In the genomic region with DNA sequence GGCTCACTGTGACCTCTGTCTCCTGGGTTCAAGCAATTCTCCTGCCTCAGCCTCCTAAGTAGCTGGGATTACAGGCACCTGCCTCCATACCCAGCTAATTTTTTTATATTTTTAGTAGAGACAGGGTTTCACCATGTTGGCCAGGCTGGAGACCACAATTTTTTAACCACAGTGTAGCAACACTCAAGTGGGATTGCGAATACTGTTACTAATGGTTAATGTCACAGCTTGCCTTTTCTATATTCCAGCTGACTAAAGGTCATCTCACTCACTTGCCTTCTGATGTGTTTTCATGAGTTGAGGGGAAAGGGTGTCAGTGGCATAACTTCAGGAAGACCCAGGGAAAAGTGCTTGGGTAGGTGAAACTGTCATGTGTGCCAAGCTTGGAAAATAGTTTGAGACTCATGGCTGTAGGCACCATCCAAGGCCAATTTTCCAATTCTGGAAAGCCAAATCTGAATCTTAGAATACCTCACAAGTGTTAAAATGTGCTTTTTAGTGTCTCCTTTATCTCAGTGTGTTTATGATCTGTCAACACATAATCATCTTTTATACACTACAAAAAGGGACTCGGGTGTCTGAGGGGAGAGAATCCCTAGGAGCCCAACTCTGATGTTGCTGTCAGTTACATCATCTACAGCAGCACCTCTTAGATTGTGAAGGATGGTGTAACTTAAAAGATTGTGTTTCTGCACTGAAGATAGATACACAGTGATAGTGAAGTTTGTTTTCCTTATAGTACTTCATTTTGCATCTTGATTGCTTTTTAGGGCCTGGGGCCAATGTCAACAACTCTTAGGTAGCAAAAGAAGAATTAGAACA, we compare ENCODE assay signal across 1 cellular context.
A peak's percentile ranks its signal among the peaks of the same experiment; 100 is the strongest.
TF ChIP-seq lines count a peak whose summit lies in the region.

No MANE protein-coding gene starts in this region.

TF ChIP-seq in HEK293, 187 proteins besides CTCF, POLR2A, EP300 and RAD21 (continued from another document):
- TF ChIP-seq, protein P1, sequence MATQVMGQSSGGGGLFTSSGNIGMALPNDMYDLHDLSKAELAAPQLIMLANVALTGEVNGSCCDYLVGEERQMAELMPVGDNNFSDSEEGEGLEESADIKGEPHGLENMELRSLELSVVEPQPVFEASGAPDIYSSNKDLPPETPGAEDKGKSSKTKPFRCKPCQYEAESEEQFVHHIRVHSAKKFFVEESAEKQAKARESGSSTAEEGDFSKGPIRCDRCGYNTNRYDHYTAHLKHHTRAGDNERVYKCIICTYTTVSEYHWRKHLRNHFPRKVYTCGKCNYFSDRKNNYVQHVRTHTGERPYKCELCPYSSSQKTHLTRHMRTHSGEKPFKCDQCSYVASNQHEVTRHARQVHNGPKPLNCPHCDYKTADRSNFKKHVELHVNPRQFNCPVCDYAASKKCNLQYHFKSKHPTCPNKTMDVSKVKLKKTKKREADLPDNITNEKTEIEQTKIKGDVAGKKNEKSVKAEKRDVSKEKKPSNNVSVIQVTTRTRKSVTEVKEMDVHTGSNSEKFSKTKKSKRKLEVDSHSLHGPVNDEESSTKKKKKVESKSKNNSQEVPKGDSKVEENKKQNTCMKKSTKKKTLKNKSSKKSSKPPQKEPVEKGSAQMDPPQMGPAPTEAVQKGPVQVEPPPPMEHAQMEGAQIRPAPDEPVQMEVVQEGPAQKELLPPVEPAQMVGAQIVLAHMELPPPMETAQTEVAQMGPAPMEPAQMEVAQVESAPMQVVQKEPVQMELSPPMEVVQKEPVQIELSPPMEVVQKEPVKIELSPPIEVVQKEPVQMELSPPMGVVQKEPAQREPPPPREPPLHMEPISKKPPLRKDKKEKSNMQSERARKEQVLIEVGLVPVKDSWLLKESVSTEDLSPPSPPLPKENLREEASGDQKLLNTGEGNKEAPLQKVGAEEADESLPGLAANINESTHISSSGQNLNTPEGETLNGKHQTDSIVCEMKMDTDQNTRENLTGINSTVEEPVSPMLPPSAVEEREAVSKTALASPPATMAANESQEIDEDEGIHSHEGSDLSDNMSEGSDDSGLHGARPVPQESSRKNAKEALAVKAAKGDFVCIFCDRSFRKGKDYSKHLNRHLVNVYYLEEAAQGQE (tag by site-specific recombination; IDR thresholded peaks at IDR 0.05): no peak
- no peak for TF ChIP-seq ZNF777 (tag by site-specific recombination; IDR thresholded peaks at IDR 0.05; ENCODE audit: borderline replicate concordance)
- no peak for TF ChIP-seq ZSCAN23 (tag by site-specific recombination; IDR thresholded peaks at IDR 0.05)
- TF ChIP-seq ZNF549 (tag by site-specific recombination; IDR thresholded peaks at IDR 0.05): no peak
- no peak for TF ChIP-seq ZNF473 (tag by site-specific recombination; IDR thresholded peaks at IDR 0.05)
- peak; percentile 50; the same call in 1 of the 2 replicates for TF ChIP-seq ZEB2 (tag by site-specific recombination; IDR thresholded peaks at IDR 0.05)
- no peak for TF ChIP-seq BCL11A (tag by site-specific recombination; IDR thresholded peaks at IDR 0.05; ENCODE audit: low read depth)
- TF ChIP-seq ZNF354C (tag by site-specific recombination; IDR thresholded peaks at IDR 0.05; ENCODE audit: borderline replicate concordance, low read depth): no peak
- no peak for TF ChIP-seq ZNF174 (tag by site-specific recombination; IDR thresholded peaks at IDR 0.05)
- no peak for TF ChIP-seq WT1 (tag by site-specific recombination; IDR thresholded peaks at IDR 0.05)
- TF ChIP-seq, protein P2, sequence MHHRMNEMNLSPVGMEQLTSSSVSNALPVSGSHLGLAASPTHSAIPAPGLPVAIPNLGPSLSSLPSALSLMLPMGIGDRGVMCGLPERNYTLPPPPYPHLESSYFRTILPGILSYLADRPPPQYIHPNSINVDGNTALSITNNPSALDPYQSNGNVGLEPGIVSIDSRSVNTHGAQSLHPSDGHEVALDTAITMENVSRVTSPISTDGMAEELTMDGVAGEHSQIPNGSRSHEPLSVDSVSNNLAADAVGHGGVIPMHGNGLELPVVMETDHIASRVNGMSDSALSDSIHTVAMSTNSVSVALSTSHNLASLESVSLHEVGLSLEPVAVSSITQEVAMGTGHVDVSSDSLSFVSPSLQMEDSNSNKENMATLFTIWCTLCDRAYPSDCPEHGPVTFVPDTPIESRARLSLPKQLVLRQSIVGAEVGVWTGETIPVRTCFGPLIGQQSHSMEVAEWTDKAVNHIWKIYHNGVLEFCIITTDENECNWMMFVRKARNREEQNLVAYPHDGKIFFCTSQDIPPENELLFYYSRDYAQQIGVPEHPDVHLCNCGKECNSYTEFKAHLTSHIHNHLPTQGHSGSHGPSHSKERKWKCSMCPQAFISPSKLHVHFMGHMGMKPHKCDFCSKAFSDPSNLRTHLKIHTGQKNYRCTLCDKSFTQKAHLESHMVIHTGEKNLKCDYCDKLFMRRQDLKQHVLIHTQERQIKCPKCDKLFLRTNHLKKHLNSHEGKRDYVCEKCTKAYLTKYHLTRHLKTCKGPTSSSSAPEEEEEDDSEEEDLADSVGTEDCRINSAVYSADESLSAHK (tag by site-specific recombination; IDR thresholded peaks at IDR 0.05): peak; percentile 52; the same call in 1 of the 2 replicates
- TF ChIP-seq, protein P3, sequence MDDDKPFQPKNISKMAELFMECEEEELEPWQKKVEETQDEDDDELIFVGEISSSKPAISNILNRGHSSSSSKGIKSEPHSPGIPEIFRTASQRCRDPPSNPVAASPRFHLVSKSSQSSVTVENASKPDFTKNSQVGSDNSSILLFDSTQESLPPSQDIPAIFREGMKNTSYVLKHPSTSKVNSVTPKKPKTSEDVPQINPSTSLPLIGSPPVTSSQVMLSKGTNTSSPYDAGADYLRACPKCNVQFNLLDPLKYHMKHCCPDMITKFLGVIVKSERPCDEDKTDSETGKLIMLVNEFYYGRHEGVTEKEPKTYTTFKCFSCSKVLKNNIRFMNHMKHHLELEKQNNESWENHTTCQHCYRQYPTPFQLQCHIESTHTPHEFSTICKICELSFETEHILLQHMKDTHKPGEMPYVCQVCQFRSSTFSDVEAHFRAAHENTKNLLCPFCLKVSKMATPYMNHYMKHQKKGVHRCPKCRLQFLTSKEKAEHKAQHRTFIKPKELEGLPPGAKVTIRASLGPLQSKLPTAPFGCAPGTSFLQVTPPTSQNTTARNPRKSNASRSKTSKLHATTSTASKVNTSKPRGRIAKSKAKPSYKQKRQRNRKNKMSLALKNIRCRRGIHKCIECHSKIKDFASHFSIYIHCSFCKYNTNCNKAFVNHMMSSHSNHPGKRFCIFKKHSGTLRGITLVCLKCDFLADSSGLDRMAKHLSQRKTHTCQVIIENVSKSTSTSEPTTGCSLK (tag by site-specific recombination; IDR thresholded peaks at IDR 0.05): no peak
- no peak for TF ChIP-seq ZNF791 (tag by site-specific recombination; IDR thresholded peaks at IDR 0.05)
- TF ChIP-seq TSHZ1 (tag by site-specific recombination; IDR thresholded peaks at IDR 0.05; ENCODE audit: borderline replicate concordance): no peak; the same call in 1 of the 2 replicates
- no peak for TF ChIP-seq ZNF394 (tag by site-specific recombination; IDR thresholded peaks at IDR 0.05; ENCODE audit: borderline replicate concordance)
- 0 out of 2 replicates have a peak, but pooled peaks have one; percentile 19 for TF ChIP-seq ZNF626 (tag by site-specific recombination; IDR thresholded peaks at IDR 0.05)
- TF ChIP-seq ZNF214 (tag by site-specific recombination; IDR thresholded peaks at IDR 0.05; ENCODE audit: borderline replicate concordance): no peak
- TF ChIP-seq, protein P4, sequence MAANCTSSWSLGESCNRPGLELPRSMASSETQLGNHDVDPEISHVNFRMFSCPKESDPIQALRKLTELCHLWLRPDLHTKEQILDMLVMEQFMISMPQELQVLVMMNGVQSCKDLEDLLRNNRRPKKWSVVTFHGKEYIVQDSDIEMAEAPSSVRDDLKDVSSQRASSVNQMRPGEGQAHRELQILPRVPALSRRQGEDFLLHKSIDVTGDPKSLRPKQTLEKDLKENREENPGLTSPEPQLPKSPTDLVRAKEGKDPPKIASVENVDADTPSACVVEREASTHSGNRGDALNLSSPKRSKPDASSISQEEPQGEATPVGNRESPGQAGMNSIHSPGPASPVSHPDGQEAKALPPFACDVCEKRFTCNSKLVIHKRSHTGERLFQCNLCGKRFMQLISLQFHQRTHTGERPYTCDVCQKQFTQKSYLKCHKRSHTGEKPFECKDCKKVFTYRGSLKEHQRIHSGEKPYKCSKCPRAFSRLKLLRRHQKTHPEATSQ (tag by site-specific recombination; IDR thresholded peaks at IDR 0.05): no peak
- TF ChIP-seq ZNF423 (tag by site-specific recombination; IDR thresholded peaks at IDR 0.05): no peak
- TF ChIP-seq ZNF211 (tag by site-specific recombination; IDR thresholded peaks at IDR 0.05; ENCODE audit: low read depth): no peak
- TF ChIP-seq ZBTB6 (tag by site-specific recombination; IDR thresholded peaks at IDR 0.05): no peak
- peak; percentile 42; the same call in 1 of the 2 replicates for TF ChIP-seq ZNF449 (tag by site-specific recombination; IDR thresholded peaks at IDR 0.05)
- TF ChIP-seq ZNF645 (tag by site-specific recombination; IDR thresholded peaks at IDR 0.05): no peak
- no peak for TF ChIP-seq ZNF248 (tag by site-specific recombination; IDR thresholded peaks at IDR 0.05)
- TF ChIP-seq GLI2 (tag by site-specific recombination; IDR thresholded peaks at IDR 0.05; ENCODE audit: borderline replicate concordance, low read depth): no peak
- TF ChIP-seq, protein P5, sequence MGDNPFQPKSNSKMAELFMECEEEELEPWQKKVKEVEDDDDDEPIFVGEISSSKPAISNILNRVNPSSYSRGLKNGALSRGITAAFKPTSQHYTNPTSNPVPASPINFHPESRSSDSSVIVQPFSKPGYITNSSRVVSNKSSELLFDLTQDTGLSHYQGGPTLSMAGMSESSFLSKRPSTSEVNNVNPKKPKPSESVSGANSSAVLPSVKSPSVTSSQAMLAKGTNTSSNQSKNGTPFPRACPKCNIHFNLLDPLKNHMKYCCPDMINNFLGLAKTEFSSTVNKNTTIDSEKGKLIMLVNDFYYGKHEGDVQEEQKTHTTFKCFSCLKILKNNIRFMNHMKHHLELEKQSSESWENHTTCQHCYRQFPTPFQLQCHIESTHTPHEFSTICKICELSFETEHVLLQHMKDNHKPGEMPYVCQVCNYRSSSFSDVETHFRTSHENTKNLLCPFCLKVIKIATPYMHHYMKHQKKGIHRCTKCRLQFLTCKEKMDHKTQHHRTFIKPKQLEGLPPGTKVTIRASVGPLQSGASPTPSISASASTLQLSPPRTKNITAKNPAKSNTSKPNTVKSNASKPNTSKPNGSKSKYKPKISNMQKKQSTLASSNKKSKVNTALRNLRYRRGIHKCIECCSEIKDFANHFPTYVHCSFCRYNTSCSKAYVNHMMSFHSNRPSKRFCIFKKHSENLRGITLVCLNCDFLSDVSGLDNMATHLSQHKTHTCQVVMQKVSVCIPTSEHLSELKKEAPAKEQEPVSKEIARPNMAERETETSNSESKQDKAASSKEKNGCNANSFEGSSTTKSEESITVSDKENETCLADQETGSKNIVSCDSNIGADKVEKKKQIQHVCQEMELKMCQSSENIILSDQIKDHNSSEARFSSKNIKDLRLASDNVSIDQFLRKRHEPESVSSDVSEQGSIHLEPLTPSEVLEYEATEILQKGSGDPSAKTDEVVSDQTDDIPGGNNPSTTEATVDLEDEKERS (tag by site-specific recombination; IDR thresholded peaks at IDR 0.05): no peak
- TF ChIP-seq ZNF341 (tag by site-specific recombination; IDR thresholded peaks at IDR 0.05; ENCODE audit: low read depth): no peak
- TF ChIP-seq ZNF324 (tag by site-specific recombination; IDR thresholded peaks at IDR 0.05): no peak
